8 cellular contexts compared by ENCODE assay signal in the genomic region with DNA sequence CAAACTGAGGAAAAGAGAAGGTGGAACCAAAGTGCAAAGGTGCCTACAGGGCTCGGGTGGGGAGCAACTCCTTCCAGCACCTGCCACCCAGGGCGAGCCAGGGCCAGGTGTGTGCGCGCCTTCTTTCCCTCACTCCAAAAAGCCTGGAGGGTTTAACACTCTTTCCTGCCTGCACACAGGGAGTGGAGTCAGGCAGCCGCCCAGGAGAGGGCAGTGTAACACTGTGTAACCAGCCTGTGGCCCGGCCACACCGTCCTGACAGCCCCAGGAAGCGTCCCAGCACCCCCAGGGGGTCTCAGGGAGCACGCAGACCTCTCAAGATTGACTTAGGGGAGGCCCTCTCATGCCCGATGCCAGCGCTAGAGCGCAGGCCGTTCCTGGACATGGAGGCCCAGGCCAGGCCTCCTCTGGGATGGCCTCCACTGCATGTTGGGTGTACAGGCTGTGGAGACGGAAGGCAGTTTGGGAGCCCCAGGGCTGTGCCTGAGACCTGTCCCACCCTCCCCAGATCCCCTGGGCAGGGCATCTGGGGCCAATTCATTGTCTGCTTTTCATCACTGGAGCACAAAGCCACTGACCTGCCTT. TPM values are rescaled to one million over a fixed set of nuclear protein-coding genes. Genes with fewer than 3 reads are reported as not detected.
DNase-seq lines count a peak whose midpoint lies in the region; ATAC-seq, FAIRE-seq and TF ChIP-seq lines count a peak whose summit lies in the region.

No MANE protein-coding gene starts in this region.

- H3K36me3 ChIP-seq in RWPE2 (ENCODE audit: low read depth) (peaks cover 80% of the 10 kb centered on the region), aorta (ENCODE audit: control insufficient read depth in 1 of 2, insufficient read depth in 2 of 2, low read length in 1 of 2) (peaks cover 0 to 7% of the 10 kb centered on the region in 2 donors)

- H3K4me3 ChIP-seq in RWPE2 (ENCODE audit: severe bottlenecking): no peak overlapping the region
- H3K4me3 ChIP-seq in epithelial cell of esophagus (ENCODE audit: low read length): no peak overlapping the region
- H3K4me3 ChIP-seq in aorta (ENCODE audit: low read length in 2 of 2): no peak overlapping the region

- H3K9me3 ChIP-seq in RWPE2 (ENCODE audit: severe bottlenecking): no peaks in the 10 kb centered on the region
- no peaks in the 10 kb centered on the region for H3K9me3 ChIP-seq in aorta (ENCODE audit: control insufficient read depth, low read length)

- FAIRE-seq in D721Med (lab: Jason Lieb, UNC): no peak

- no peaks in the 10 kb centered on the region for H3K4me1 ChIP-seq in RWPE2 (ENCODE audit: insufficient read depth, poor library complexity, severe bottlenecking)
- no peaks in the 10 kb centered on the region for H3K4me1 ChIP-seq in aorta (ENCODE audit: control insufficient read depth in 1 of 2, insufficient read depth in 2 of 2, low read length in 2 of 2)

- peak; percentile 83 for ATAC-seq in GM19438 (IDR thresholded peaks at IDR 0.05; ENCODE audit: low read depth, unreplicated experiment)
- ATAC-seq in RWPE2 (ENCODE audit: low read depth): peak; percentile 83
- ATAC-seq in natural killer cell treated with Interleukin-12 subunit alpha and Interleukin-12 subunit beta and Interleukin-15 and Interleukin-18, amount 100 ng/mL, for 72 hours: peak; percentile 55
- ATAC-seq in aorta (ENCODE audit: low FRiP score): no peak

- H3K36me3 Mint-ChIP-seq in natural killer cell treated with Interleukin-12 subunit alpha and Interleukin-12 subunit beta and Interleukin-15 and Interleukin-18, amount 100 ng/mL, for 72 hours: no peaks in the 10 kb centered on the region

- H3K27me3 ChIP-seq in RWPE2 (ENCODE audit: insufficient read depth, poor library complexity, severe bottlenecking) (no peaks in the 10 kb centered on the region), aorta (ENCODE audit: control insufficient read depth in 1 of 2, insufficient read depth in 2 of 2, low read length in 1 of 2) (no peaks in the 10 kb centered on the region)

- no peaks in the 10 kb centered on the region for H3K4me1 Mint-ChIP-seq in natural killer cell treated with Interleukin-12 subunit alpha and Interleukin-12 subunit beta and Interleukin-15 and Interleukin-18, amount 100 ng/mL, for 72 hours (ENCODE audit: low read depth in 2 of 2)

- no peak overlapping the region for H3K4me3 Mint-ChIP-seq in natural killer cell treated with Interleukin-12 subunit alpha and Interleukin-12 subunit beta and Interleukin-15 and Interleukin-18, amount 100 ng/mL, for 72 hours

- intact Hi-C loops in aorta (cut with DNase I): no loop called here

- peak; percentile 71 for TF ChIP-seq CTCF in D721Med (IDR thresholded peaks at IDR 0.05; ENCODE audit: insufficient read depth, missing control alignments)
- peak; percentile 81 for TF ChIP-seq CTCF in LNCAP (IDR thresholded peaks at IDR 0.05)
- TF ChIP-seq CTCF in RWPE2 (IDR thresholded peaks at IDR 0.05; ENCODE audit: poor library complexity, severe bottlenecking): peak; percentile 75
- peak; percentile 81 for TF ChIP-seq CTCF in epithelial cell of esophagus (IDR thresholded peaks at IDR 0.05; ENCODE audit: insufficient read depth, low read depth, low read length, missing control alignments)

- DNase-seq in D721Med (ENCODE audit: insufficient read length, low spot score) (peak; percentile 73), RWPE2 (ENCODE audit: low spot score) (peak; percentile 73), epithelial cell of esophagus (ENCODE audit: low read depth) (peak; percentile 77), medulla oblongata (ENCODE audit: extremely low spot score) (no peak), aorta (no peak)
- DNase-seq in natural killer cell treated with Interleukin-12 subunit alpha and Interleukin-12 subunit beta and Interleukin-15 and Interleukin-18, amount 100 ng/mL, for 72 hours (ENCODE audit: low spot score): no peak

- 57 to 58% methylated on average over 13 to 14 of the region's 14 CpGs for WGBS in aorta, 2 donors

- no peak overlapping the region for H3K27ac Mint-ChIP-seq in natural killer cell treated with Interleukin-12 subunit alpha and Interleukin-12 subunit beta and Interleukin-15 and Interleukin-18, amount 100 ng/mL, for 72 hours

- no peaks in the 10 kb centered on the region for H3K27me3 Mint-ChIP-seq in natural killer cell treated with Interleukin-12 subunit alpha and Interleukin-12 subunit beta and Interleukin-15 and Interleukin-18, amount 100 ng/mL, for 72 hours

- H3K27ac ChIP-seq in RWPE2 (ENCODE audit: poor library complexity, severe bottlenecking) (peak overlapping the region; percentile 28), aorta (ENCODE audit: low read depth in 1 of 2, low read length in 2 of 2) (no peak overlapping the region)

- no peaks in the 10 kb centered on the region for H3K9me3 Mint-ChIP-seq in natural killer cell treated with Interleukin-12 subunit alpha and Interleukin-12 subunit beta and Interleukin-15 and Interleukin-18, amount 100 ng/mL, for 72 hours

RNA-seq across cellular contexts. Expression of a gene that starts 13.4 kb away (rescaled TPM):
- total RNA-seq in natural killer cell treated with Interleukin-12 subunit alpha and Interleukin-12 subunit beta and Interleukin-15 and Interleukin-18, amount 100 ng/mL, for 72 hours: 10 to 100 TPM; 40.3 to 48.6 TPM
- 100 to 1,000 TPM; 192 to 193 TPM for total RNA-seq in aorta
- polyA plus RNA-seq in aorta: 100 to 1,000 TPM; 155 to 295 TPM

RNA-seq across cellular contexts. Expression of a gene that starts 42.9 kb away (rescaled TPM):
- 10 to 100 TPM; 42.1 to 68.6 TPM for total RNA-seq in natural killer cell treated with Interleukin-12 subunit alpha and Interleukin-12 subunit beta and Interleukin-15 and Interleukin-18, amount 100 ng/mL, for 72 hours
- total RNA-seq in aorta: 10 to 100 TPM; 33.8 to 48.0 TPM
- 10 to 100 TPM; 16.0 to 24.7 TPM for polyA plus RNA-seq in aorta

Comparison
In these comparisons a context has a peak if more than half of its experiments do, and no peak if none do; other contexts are left out.
1. DNase-seq: peak in D721Med (single experiment), RWPE2 (single experiment) and epithelial cell of esophagus (single experiment); none in natural killer cell treated with Interleukin-12 subunit alpha and Interleukin-12 subunit beta and Interleukin-15 and Interleukin-18, amount 100 ng/mL, for 72 hours (single experiment), medulla oblongata (single experiment) and aorta (0 of 2).
2. Peak in every context shown above with its lines, with median percentiles within 50 percentile points of each other: CTCF ChIP-seq.